Comparison of ENCODE assay signal across 15 cellular contexts in genomic region chr10:132630666-132631347, GRCh38.
A peak's percentile ranks its signal among the peaks of the same experiment; 100 is the strongest.
DNase-seq lines count a peak whose midpoint lies in the region; ATAC-seq and TF ChIP-seq lines count a peak whose summit lies in the region.
"Had no signal": no experiment of that assay in that cellular context is flagged by ENCODE, and none has a peak within 500 bp of the region (broad histone marks: within the 10 kb centered on the region; RNA-seq: fewer than 3 reads in every experiment).

No MANE protein-coding gene starts in this region.

- no peak overlapping the region for H3K4me3 Mint-ChIP-seq in activated T-cell treated with anti-CD3 and anti-CD28 coated beads, Interleukin-2, amount 50 U/mL, for 24 hours
- H3K4me3 Mint-ChIP-seq in activated T-cell treated with anti-CD3 and anti-CD28 coated beads, Interleukin-2, amount 50 U/mL, for 4 hours, result no peak overlapping the region
- H3K4me3 Mint-ChIP-seq: activated T-helper 17 cell treated with anti-CD3 and anti-CD28 coated beads, Interleukin-2, amount 50 U/mL, for 72 hours; GM23338 had no signal

- H3K36me3 ChIP-seq in adipocyte (ENCODE audit: control insufficient read depth, insufficient read depth, low read length, severe bottlenecking) (no peaks in the 10 kb centered on the region), muscle layer of duodenum (ENCODE audit: control insufficient read depth in 1 of 2, insufficient read depth in 2 of 2, low read length in 2 of 2) (no peaks in the 10 kb centered on the region), thoracic aorta (no peaks in the 10 kb centered on the region), A673 (ENCODE audit: insufficient read depth, low read length, poor library complexity, severe bottlenecking) (no peaks in the 10 kb centered on the region), PC-9 (ENCODE audit: low read depth) (no peaks in the 10 kb centered on the region)
- H3K36me3 ChIP-seq: SJCRH30 had no signal

- H3K4me1 Mint-ChIP-seq in activated T-cell treated with anti-CD3 and anti-CD28 coated beads, Interleukin-2, amount 50 U/mL, for 24 hours (ENCODE audit: low read depth), result peaks cover 35% of the 10 kb centered on the region
- H3K4me1 Mint-ChIP-seq in activated T-cell treated with anti-CD3 and anti-CD28 coated beads, Interleukin-2, amount 50 U/mL, for 4 hours (ENCODE audit: low read depth), result peaks cover 38% of the 10 kb centered on the region

- no peaks in the 10 kb centered on the region for H3K27me3 Mint-ChIP-seq in activated T-cell treated with anti-CD3 and anti-CD28 coated beads, Interleukin-2, amount 50 U/mL, for 24 hours
- H3K27me3 Mint-ChIP-seq in activated T-cell treated with anti-CD3 and anti-CD28 coated beads, Interleukin-2, amount 50 U/mL, for 4 hours (ENCODE audit: low read depth), result no peaks in the 10 kb centered on the region
- H3K27me3 Mint-ChIP-seq: activated T-helper 17 cell treated with anti-CD3 and anti-CD28 coated beads, Interleukin-2, amount 50 U/mL, for 72 hours had no signal

- intact Hi-C loops in Right ventricle myocardium inferior (cut with DNase I) (loop anchor here (1.0 to 2.0 kb wide), 2 partner anchors 40 to 114 kb away; no protein-coding TSS in a partner anchor), A673 (cut with micrococcal nuclease; ENCODE audit: unreplicated experiment) (no loop called here), PC-9 (cut with micrococcal nuclease; ENCODE audit: unreplicated experiment) (loop anchor here (10.0 kb wide), 2 partner anchors 56 to 246 kb away; no protein-coding TSS in a partner anchor)

- TF ChIP-seq CTCF in thoracic aorta (IDR thresholded peaks at IDR 0.05) (no peak), A673 (conservative IDR thresholded peaks at IDR 0.05; ENCODE audit: low read depth, low read length) (no peak), PC-9 (conservative IDR thresholded peaks at IDR 0.05) (no peak)

- no peak for DNase-seq in adipocyte (ENCODE audit: low read depth)
- DNase-seq in Right ventricle myocardium inferior (ENCODE audit: missing footprints), result peak; percentile 85
- peak; percentile 55 for DNase-seq in thoracic aorta (ENCODE audit: low spot score)
- no peak for DNase-seq in A673 (ENCODE audit: low spot score)
- no peak for DNase-seq in activated T-cell treated with anti-CD3 and anti-CD28 coated beads, Interleukin-2, amount 50 U/mL, for 24 hours
- no peak for DNase-seq in activated T-cell treated with anti-CD3 and anti-CD28 coated beads, Interleukin-2, amount 50 U/mL, for 4 hours
- DNase-seq in PC-9, result no peak
- DNase-seq: foreskin keratinocyte, NCI-H1092 treated with DMSO at 0.1 percent for 48 hours, NCI-H510A, SJCRH30, small intestine had no signal

- no peak overlapping the region for H3K4me2 ChIP-seq in PC-9
- H3K4me2 ChIP-seq: GM23338 had no signal

- H4K20me1 ChIP-seq in PC-9 (ENCODE audit: insufficient read depth), result no peaks in the 10 kb centered on the region

- H3K4me3 ChIP-seq in adipocyte (ENCODE audit: low read length) (no peak overlapping the region), muscle layer of duodenum (ENCODE audit: low read depth in 1 of 2, low read length in 2 of 2) (peak overlapping the region in 1 of 2 donors; percentile 43), thoracic aorta (no peak overlapping the region), A673 (ENCODE audit: low read depth, low read length, poor library complexity, severe bottlenecking) (no peak overlapping the region), PC-9 (no peak overlapping the region)
- H3K4me3 ChIP-seq: GM23338, SJCRH30 had no signal

- no peaks in the 10 kb centered on the region for H3K9me2 ChIP-seq in PC-9 (ENCODE audit: insufficient read depth)

- H3K9me3 Mint-ChIP-seq in activated T-cell treated with anti-CD3 and anti-CD28 coated beads, Interleukin-2, amount 50 U/mL, for 24 hours, result no peaks in the 10 kb centered on the region
- H3K9me3 Mint-ChIP-seq in activated T-cell treated with anti-CD3 and anti-CD28 coated beads, Interleukin-2, amount 50 U/mL, for 4 hours, result no peaks in the 10 kb centered on the region
- H3K9me3 Mint-ChIP-seq: activated T-helper 17 cell treated with anti-CD3 and anti-CD28 coated beads, Interleukin-2, amount 50 U/mL, for 72 hours; GM23338 had no signal

- BruUV-seq in A673 (replicated peaks; lab: Mats Ljungman, UMichigan) (no TSS peak), PC-9 (replicated peaks; lab: Mats Ljungman, UMichigan) (no TSS peak)

- no peaks in the 10 kb centered on the region for H3K36me3 Mint-ChIP-seq in activated T-cell treated with anti-CD3 and anti-CD28 coated beads, Interleukin-2, amount 50 U/mL, for 24 hours (ENCODE audit: low read depth)
- H3K36me3 Mint-ChIP-seq in activated T-cell treated with anti-CD3 and anti-CD28 coated beads, Interleukin-2, amount 50 U/mL, for 4 hours (ENCODE audit: insufficient read depth), result no peaks in the 10 kb centered on the region

- H3K9ac ChIP-seq in adipocyte (ENCODE audit: low read length), result peak overlapping the region; percentile 71

- POLR2A ChIA-PET in A673 (lab: Charles Lee; ENCODE audit: low non-redundant PET) (no interaction called here), PC-9 (lab: Charles Lee; ENCODE audit: unreplicated experiment) (no interaction called here)

- CTCF ChIA-PET in A673 (lab: Charles Lee), result no interaction called here
- CTCF ChIA-PET in PC-9 (lab: Charles Lee), result no interaction called here

- ATAC-seq in Right ventricle myocardium inferior (peak; percentile 81), thoracic aorta (ENCODE audit: insufficient number of reproducible peaks, low FRiP score, low read depth) (peak; percentile 65)
- no peak for ATAC-seq in activated T-cell treated with anti-CD3 and anti-CD28 coated beads, Interleukin-2, amount 50 U/mL, for 4 hours
- ATAC-seq: activated T-helper 17 cell treated with anti-CD3 and anti-CD28 coated beads, Interleukin-2, amount 50 U/mL, for 72 hours; foreskin keratinocyte; GM23338 had no signal

- H3K27me3 ChIP-seq in adipocyte (replicated peaks; ENCODE audit: control insufficient read depth, insufficient read depth, low read length) (no peaks in the 10 kb centered on the region), muscle layer of duodenum (ENCODE audit: low read depth, low read length) (no peaks in the 10 kb centered on the region), thoracic aorta (replicated peaks; ENCODE audit: insufficient read depth) (no peaks in the 10 kb centered on the region), A673 (replicated peaks; ENCODE audit: insufficient read depth, low read depth, low read length, poor library complexity) (no peaks in the 10 kb centered on the region), PC-9 (ENCODE audit: insufficient read depth, low read depth) (no peaks in the 10 kb centered on the region)
- H3K27me3 ChIP-seq: foreskin keratinocyte, SJCRH30 had no signal

- peak overlapping the region; percentile 89 for H3K27ac ChIP-seq in muscle layer of duodenum (ENCODE audit: low read length)
- peak overlapping the region; percentile 90 to 99 for H3K27ac ChIP-seq in thoracic aorta
- H3K27ac ChIP-seq in A673 (ENCODE audit: low read depth, low read length, poor library complexity, severe bottlenecking), result no peak overlapping the region
- no peak overlapping the region for H3K27ac ChIP-seq in PC-9
- H3K27ac ChIP-seq: foreskin keratinocyte, SJCRH30 had no signal

- H3K27ac Mint-ChIP-seq in activated T-cell treated with anti-CD3 and anti-CD28 coated beads, Interleukin-2, amount 50 U/mL, for 24 hours, result no peak overlapping the region
- H3K27ac Mint-ChIP-seq: activated T-helper 17 cell treated with anti-CD3 and anti-CD28 coated beads, Interleukin-2, amount 50 U/mL, for 72 hours; GM23338 had no signal

- H2AFZ ChIP-seq in PC-9, result no peak overlapping the region
- H2AFZ ChIP-seq: GM23338 had no signal

- H3K4me1 ChIP-seq in adipocyte (ENCODE audit: control insufficient read depth, insufficient read depth, low read length) (peaks cover 29% of the 10 kb centered on the region), muscle layer of duodenum (ENCODE audit: control insufficient read depth in 1 of 2, insufficient read depth in 2 of 2, low read length in 2 of 2) (peaks cover 19 to 70% of the 10 kb centered on the region in 2 donors), thoracic aorta (ENCODE audit: control insufficient read depth in 1 of 2, low read depth in 2 of 2) (peaks cover 55 to 93% of the 10 kb centered on the region in 2 donors), A673 (ENCODE audit: insufficient read depth, low read length, poor library complexity, severe bottlenecking) (no peaks in the 10 kb centered on the region), PC-9 (replicated peaks; ENCODE audit: insufficient read depth) (no peaks in the 10 kb centered on the region)
- H3K4me1 ChIP-seq: foreskin keratinocyte had no signal

- H3K9me3 ChIP-seq in adipocyte (ENCODE audit: control insufficient read depth, low read length), result no peaks in the 10 kb centered on the region
- H3K9me3 ChIP-seq in muscle layer of duodenum (ENCODE audit: control insufficient read depth in 1 of 2, low read length in 2 of 2), result no peaks in the 10 kb centered on the region
- H3K9me3 ChIP-seq in thoracic aorta, result no peaks in the 10 kb centered on the region
- no peaks in the 10 kb centered on the region for H3K9me3 ChIP-seq in A673 (ENCODE audit: low read depth, low read length, poor library complexity, severe bottlenecking)
- no peaks in the 10 kb centered on the region for H3K9me3 ChIP-seq in PC-9 (ENCODE audit: insufficient read depth, low read depth)
- H3K9me3 ChIP-seq: SJCRH30 had no signal

- H3K79me2 ChIP-seq in PC-9 (ENCODE audit: low read depth), result no peaks in the 10 kb centered on the region

- no peaks in the 10 kb centered on the region for H3F3A ChIP-seq in PC-9 (ENCODE audit: insufficient read depth, low read depth)

Comparison
In these comparisons a context has a peak if more than half of its experiments do, and no peak if none do; other contexts are left out.
1. DNase-seq: peak in Right ventricle myocardium inferior (single experiment) and thoracic aorta (single experiment); none in adipocyte (single experiment), A673 (single experiment), activated T-cell treated with anti-CD3 and anti-CD28 coated beads, Interleukin-2, amount 50 U/mL, for 24 hours (single experiment), activated T-cell treated with anti-CD3 and anti-CD28 coated beads, Interleukin-2, amount 50 U/mL, for 4 hours (single experiment) and PC-9 (0 of 2).
2. ATAC-seq: peak in Right ventricle myocardium inferior (single experiment) and thoracic aorta (single experiment); none in activated T-cell treated with anti-CD3 and anti-CD28 coated beads, Interleukin-2, amount 50 U/mL, for 4 hours (0 of 2).
3. H3K27ac ChIP-seq: peak in muscle layer of duodenum (single experiment) and thoracic aorta (2 of 2); none in A673 (single experiment) and PC-9 (single experiment).